In genomic region chr7:129136887-129137647, GRCh38 we compare ENCODE assay signal across 11 cellular contexts. TPM values are rescaled to one million over a fixed set of nuclear protein-coding genes. Genes with fewer than 3 reads are reported as not detected.
DNase-seq lines count a peak whose midpoint lies in the region; ATAC-seq and TF ChIP-seq lines count a peak whose summit lies in the region.
"Had no signal": no experiment of that assay in that cellular context is flagged by ENCODE, and none has a peak within 500 bp of the region (broad histone marks: within the 10 kb centered on the region; RNA-seq: fewer than 3 reads in every experiment).

No MANE protein-coding gene starts in this region.

- no peaks in the 10 kb centered on the region for H3K36me3 ChIP-seq in GM23248 (ENCODE audit: low read depth)
- H3K36me3 ChIP-seq: thoracic aorta had no signal

- no peaks in the 10 kb centered on the region for H3F3A ChIP-seq in GM23248 (ENCODE audit: insufficient read depth)

- H3K9me2 ChIP-seq in GM23248 (ENCODE audit: insufficient read depth) = no peaks in the 10 kb centered on the region

- CTCF ChIA-PET in activated CD8-positive, alpha-beta T cell treated with anti-CD3 and anti-CD28 coated beads for 36 hours (lab: Charles Lee) = interaction anchor here (1.0 to 2.5 kb wide), 3 partner anchors 10 to 135 kb away, joined by 4 to 12 read pairs (median 5); no protein-coding TSS in a partner anchor

- H3K79me2 ChIP-seq in GM23248 (ENCODE audit: insufficient read depth) = no peaks in the 10 kb centered on the region

- H3K4me2 ChIP-seq in GM23248 (ENCODE audit: unreplicated experiment) = no peak overlapping the region

- no peak overlapping the region for H3K27ac ChIP-seq in GM23248
- H3K27ac ChIP-seq: thoracic aorta had no signal

- WGBS in GM23248 (ENCODE audit: low coverage in 1 of 2, low lambda C conversion rate in 2 of 2, missing lambda C conversion rate in 2 of 2), 2 experiments = 58 to 65% methylated on average over 3 of the region's 3 CpGs

- in situ Hi-C loops in GM23248 (cut with MboI) = no loop called here

- TF ChIP-seq CTCF in activated CD8-positive, alpha-beta T cell treated with anti-CD3 and anti-CD28 coated beads for 36 hours (IDR thresholded peaks at IDR 0.05) = no peak
- no peak for TF ChIP-seq CTCF in progenitor cell of endocrine pancreas (IDR thresholded peaks at IDR 0.05; ENCODE audit: unreplicated experiment)

- no peaks in the 10 kb centered on the region for H3K9me3 ChIP-seq in GM23248 (ENCODE audit: low read depth)
- H3K9me3 ChIP-seq: thoracic aorta had no signal

- H4K20me1 ChIP-seq in GM23248 (ENCODE audit: insufficient read depth) = no peaks in the 10 kb centered on the region

- H3K27me3 Mint-ChIP-seq in activated T-cell treated with anti-CD3 and anti-CD28 coated beads, Interleukin-2, amount 50 U/mL, for 4 hours (ENCODE audit: low read depth) = no peaks in the 10 kb centered on the region
- no peaks in the 10 kb centered on the region for H3K27me3 Mint-ChIP-seq in activated CD8-positive, alpha-beta T cell treated with anti-CD3 and anti-CD28 coated beads for 36 hours
- H3K27me3 Mint-ChIP-seq in stimulated activated naive CD8-positive, alpha-beta T cell treated with anti-CD3 and anti-CD28 coated beads, Interleukin-15, amount 100 ng/mL, for 72 hours = no peaks in the 10 kb centered on the region
- peaks cover 10% of the 10 kb centered on the region for H3K27me3 Mint-ChIP-seq in progenitor cell of endocrine pancreas

- H3K4me3 Mint-ChIP-seq in activated T-cell treated with anti-CD3 and anti-CD28 coated beads, Interleukin-2, amount 50 U/mL, for 4 hours = peak overlapping the region; percentile 31
- H3K4me3 Mint-ChIP-seq in activated CD8-positive, alpha-beta T cell treated with anti-CD3 and anti-CD28 coated beads for 36 hours = peak overlapping the region; percentile 58
- H3K4me3 Mint-ChIP-seq in stimulated activated naive CD8-positive, alpha-beta T cell treated with anti-CD3 and anti-CD28 coated beads, Interleukin-15, amount 100 ng/mL, for 72 hours = peak overlapping the region in 1 of 2 donors; percentile 17
- no peak overlapping the region for H3K4me3 Mint-ChIP-seq in progenitor cell of endocrine pancreas (ENCODE audit: low read depth)

- no peak overlapping the region for H3K4me3 ChIP-seq in GM23248
- H3K4me3 ChIP-seq: lung, thoracic aorta had no signal

- no peaks in the 10 kb centered on the region for H3K9me3 Mint-ChIP-seq in activated T-cell treated with anti-CD3 and anti-CD28 coated beads, Interleukin-2, amount 50 U/mL, for 4 hours
- peaks cover 2% of the 10 kb centered on the region for H3K9me3 Mint-ChIP-seq in activated CD8-positive, alpha-beta T cell treated with anti-CD3 and anti-CD28 coated beads for 36 hours
- H3K9me3 Mint-ChIP-seq in stimulated activated naive CD8-positive, alpha-beta T cell treated with anti-CD3 and anti-CD28 coated beads, Interleukin-15, amount 100 ng/mL, for 72 hours = no peaks in the 10 kb centered on the region
- H3K9me3 Mint-ChIP-seq in progenitor cell of endocrine pancreas (ENCODE audit: low read depth) = no peaks in the 10 kb centered on the region

- no peak for ATAC-seq in activated T-cell treated with anti-CD3 and anti-CD28 coated beads, Interleukin-2, amount 50 U/mL, for 4 hours
- ATAC-seq in HG03432 (IDR thresholded peaks at IDR 0.05; ENCODE audit: unreplicated experiment) = peak; percentile 59
- ATAC-seq in activated CD8-positive, alpha-beta T cell treated with anti-CD3 and anti-CD28 coated beads for 36 hours = peak; percentile 87
- ATAC-seq in stimulated activated naive CD8-positive, alpha-beta T cell treated with anti-CD3 and anti-CD28 coated beads, Interleukin-15, amount 100 ng/mL, for 72 hours = peak; percentile 64

- H3K36me3 Mint-ChIP-seq in activated T-cell treated with anti-CD3 and anti-CD28 coated beads, Interleukin-2, amount 50 U/mL, for 4 hours (ENCODE audit: insufficient read depth) = no peaks in the 10 kb centered on the region
- no peaks in the 10 kb centered on the region for H3K36me3 Mint-ChIP-seq in activated CD8-positive, alpha-beta T cell treated with anti-CD3 and anti-CD28 coated beads for 36 hours (ENCODE audit: low read depth)
- H3K36me3 Mint-ChIP-seq in progenitor cell of endocrine pancreas (ENCODE audit: insufficient read depth) = no peaks in the 10 kb centered on the region

- no peaks in the 10 kb centered on the region for H3K4me1 ChIP-seq in GM23248 (ENCODE audit: insufficient read depth)

- H3K9ac ChIP-seq in GM23248 = no peak overlapping the region

- intact Hi-C loops in activated CD8-positive, alpha-beta T cell treated with anti-CD3 and anti-CD28 coated beads for 36 hours (cut with micrococcal nuclease) = no loop called here

- peaks cover 27% of the 10 kb centered on the region for H3K4me1 Mint-ChIP-seq in activated T-cell treated with anti-CD3 and anti-CD28 coated beads, Interleukin-2, amount 50 U/mL, for 4 hours (ENCODE audit: low read depth)
- H3K4me1 Mint-ChIP-seq in activated CD8-positive, alpha-beta T cell treated with anti-CD3 and anti-CD28 coated beads for 36 hours (ENCODE audit: low read depth) = peaks cover 26% of the 10 kb centered on the region
- H3K4me1 Mint-ChIP-seq in stimulated activated naive CD8-positive, alpha-beta T cell treated with anti-CD3 and anti-CD28 coated beads, Interleukin-15, amount 100 ng/mL, for 72 hours = peaks cover 23% of the 10 kb centered on the region
- peaks cover 3% of the 10 kb centered on the region for H3K4me1 Mint-ChIP-seq in progenitor cell of endocrine pancreas (ENCODE audit: low read depth)

- no peak overlapping the region for H2AFZ ChIP-seq in GM23248

- peak overlapping the region; percentile 92 for H3K27ac Mint-ChIP-seq in activated CD8-positive, alpha-beta T cell treated with anti-CD3 and anti-CD28 coated beads for 36 hours
- peak overlapping the region; percentile 21 to 87 for H3K27ac Mint-ChIP-seq in stimulated activated naive CD8-positive, alpha-beta T cell treated with anti-CD3 and anti-CD28 coated beads, Interleukin-15, amount 100 ng/mL, for 72 hours
- H3K27ac Mint-ChIP-seq in progenitor cell of endocrine pancreas = no peak overlapping the region

- no peak for DNase-seq in activated T-cell treated with anti-CD3 and anti-CD28 coated beads, Interleukin-2, amount 50 U/mL, for 4 hours
- no peak for DNase-seq in activated T-cell treated with anti-CD3 and anti-CD28 coated beads, Interleukin-2, amount 50 U/mL, for 1 hour
- DNase-seq in activated CD8-positive, alpha-beta T cell treated with anti-CD3 and anti-CD28 coated beads for 36 hours = no peak
- no peak for DNase-seq in stimulated activated naive CD8-positive, alpha-beta T cell treated with anti-CD3 and anti-CD28 coated beads, Interleukin-15, amount 100 ng/mL, for 72 hours
- DNase-seq in NCI-H2227 (lab: John Stamatoyannopoulos, UW; ENCODE audit: unreplicated experiment) (no peak), progenitor cell of endocrine pancreas (ENCODE audit: low spot score, unreplicated experiment) (no peak), GM23248 (no peak)
- DNase-seq: NCI-H1105 treated with DMSO at 0.1 percent for 48 hours had no signal

- H3K27me3 ChIP-seq in GM23248 (replicated peaks; ENCODE audit: insufficient read depth) = peaks cover 40% of the 10 kb centered on the region

- POLR2A ChIA-PET in activated CD8-positive, alpha-beta T cell treated with anti-CD3 and anti-CD28 coated beads for 36 hours (lab: Charles Lee) = interaction anchor here (1.4 kb wide), 1 partner anchor 35 kb away, joined by 6 read pairs; no protein-coding TSS in a partner anchor

RNA-seq across cellular contexts. Expression of gene TSPAN33, which starts 7.4 kb away (rescaled TPM):
- 10 to 100 TPM in 1 of 3 donors, 1 to 10 TPM in 2; 6.2 to 10.6 (median 9.4) TPM for total RNA-seq in activated T-cell treated with anti-CD3 and anti-CD28 coated beads, Interleukin-2, amount 50 U/mL, for 4 hours
- 10 to 100 TPM in 1 of 2 experiments, 1 to 10 TPM in 1; 9.3 to 11.0 TPM for total RNA-seq in activated CD8-positive, alpha-beta T cell treated with anti-CD3 and anti-CD28 coated beads for 36 hours
- total RNA-seq in progenitor cell of endocrine pancreas = 22.2 and 24.5 TPM in 2 replicates
- 0.76 TPM in 2 replicates for total RNA-seq in GM23248 (2014; rRNA removed; shearing (Covaris generic))
- polyA plus RNA-seq in GM23248 (2016; fragmentation: Nextera tagmentation; extraction: Ambion mirVana) = not detected in 2 replicates

RNA-seq across cellular contexts. Expression of gene SMO, which starts 51.4 kb away (rescaled TPM):
- under 1 TPM; 0.11 to 0.25 (median 0.18) TPM for total RNA-seq in activated T-cell treated with anti-CD3 and anti-CD28 coated beads, Interleukin-2, amount 50 U/mL, for 4 hours
- 1 to 10 TPM in 1 of 2 experiments, under 1 TPM in 1; 0.81 to 1.7 TPM for total RNA-seq in activated CD8-positive, alpha-beta T cell treated with anti-CD3 and anti-CD28 coated beads for 36 hours
- total RNA-seq in progenitor cell of endocrine pancreas = 103 and 104 TPM in 2 replicates
- 14.7 and 16.3 TPM in 2 replicates for total RNA-seq in GM23248 (2014; rRNA removed; shearing (Covaris generic))
- polyA plus RNA-seq in GM23248 (2016; fragmentation: Nextera tagmentation; extraction: Ambion mirVana) = 2.3 and 2.5 TPM in 2 replicates

Comparison
In these comparisons a context has a peak if more than half of its experiments do, and no peak if none do; other contexts are left out.
1. ATAC-seq: peak in HG03432 (single experiment), activated CD8-positive, alpha-beta T cell treated with anti-CD3 and anti-CD28 coated beads for 36 hours (single experiment) and stimulated activated naive CD8-positive, alpha-beta T cell treated with anti-CD3 and anti-CD28 coated beads, Interleukin-15, amount 100 ng/mL, for 72 hours (single experiment); none in activated T-cell treated with anti-CD3 and anti-CD28 coated beads, Interleukin-2, amount 50 U/mL, for 4 hours (0 of 2).